In genomic region chr2:200471324-200471848, GRCh38 we compare ENCODE assay signal across 8 cellular contexts. TPM values are rescaled to one million over a fixed set of nuclear protein-coding genes. Genes with fewer than 3 reads are reported as not detected.
DNase-seq lines count a peak whose midpoint lies in the region; FAIRE-seq and TF ChIP-seq lines count a peak whose summit lies in the region.

No MANE protein-coding gene starts in this region.

- H3K27me3 ChIP-seq in H9 (ENCODE audit: insufficient read depth, low read length) (no peaks in the 10 kb centered on the region), WERI-Rb-1 (ENCODE audit: insufficient read depth, low read depth, severe bottlenecking) (no peaks in the 10 kb centered on the region), H1 (replicated peaks in 1 of 4; ENCODE audit: control insufficient read depth in 3 of 4, extremely low read depth in 1 of 4, insufficient read depth in 3 of 4, low read length in 3 of 4) (no peaks in the 10 kb centered on the region), neural progenitor cell (no peaks in the 10 kb centered on the region)

- H3K4me2 ChIP-seq in H9 (ENCODE audit: insufficient read depth, insufficient read length, low read length): no peak overlapping the region
- H3K4me2 ChIP-seq in H1 (ENCODE audit: insufficient read depth in 1 of 2, low read depth in 2 of 2, low read length in 2 of 2): no peak overlapping the region
- no peak overlapping the region for H3K4me2 ChIP-seq in neural progenitor cell

- H4K8ac ChIP-seq in H9 (replicated peaks; ENCODE audit: insufficient read length, low read depth, low read length): no peak overlapping the region
- H4K8ac ChIP-seq in H1 (ENCODE audit: extremely low read depth, insufficient read depth, low read length): no peak overlapping the region

- H3K27ac ChIP-seq in H9 (ENCODE audit: insufficient read length, low read depth, low read length) (no peak overlapping the region), WERI-Rb-1 (no peak overlapping the region), H1 (ENCODE audit: low read depth, low read length) (no peak overlapping the region), neural progenitor cell (no peak overlapping the region)

- peak; percentile 72 to 77 for TF ChIP-seq RAD21 in H1 (IDR thresholded peaks at IDR 0.05 in 1 of 2, conservative IDR thresholded peaks at IDR 0.05 in 1 of 2; ENCODE audit: low read depth in 2 of 2, low read length in 2 of 2)

- H2BK15ac ChIP-seq in H9 (ENCODE audit: low read depth, low read length) (no peak overlapping the region), H1 (ENCODE audit: low read length) (no peak overlapping the region)

- H4K91ac ChIP-seq in H9 (ENCODE audit: insufficient read length, low read depth, low read length): no peak overlapping the region
- no peak overlapping the region for H4K91ac ChIP-seq in H1 (replicated peaks; ENCODE audit: insufficient read length, low read length)

- H3K14ac ChIP-seq in H9 (ENCODE audit: insufficient read depth, low read length) (no peak overlapping the region), H1 (ENCODE audit: insufficient read length) (no peak overlapping the region)

- H3K79me2 ChIP-seq in H9 (ENCODE audit: insufficient read depth, low read length): no peaks in the 10 kb centered on the region
- no peaks in the 10 kb centered on the region for H3K79me2 ChIP-seq in H1 (ENCODE audit: control insufficient read depth in 1 of 2, insufficient read depth in 2 of 2, low read length in 2 of 2)
- H3K79me2 ChIP-seq in neural progenitor cell (ENCODE audit: low read depth): no peaks in the 10 kb centered on the region

- H3T11ph ChIP-seq in H9 (ENCODE audit: low read length): no peak overlapping the region

- no peak overlapping the region for H3K4ac ChIP-seq in H9 (ENCODE audit: low read depth, low read length)
- no peak overlapping the region for H3K4ac ChIP-seq in H1 (replicated peaks; ENCODE audit: insufficient read length, low read depth, low read length)

- no peak for TF ChIP-seq POLR2A in H1 (IDR thresholded peaks at IDR 0.05; ENCODE audit: control extremely low read depth in 1 of 2, low read depth in 2 of 2, low read length in 2 of 2)

- H3K27ac Mint-ChIP-seq in H9 (peak overlapping the region in 2 of 3 experiments; percentile 38 to 60; a peak in 3 of 7 replicates), neural progenitor cell (no peak overlapping the region)

- H3K9me3 ChIP-seq in H9 (ENCODE audit: control insufficient read depth, low read depth, low read length): no peaks in the 10 kb centered on the region
- H3K9me3 ChIP-seq in WERI-Rb-1 (ENCODE audit: severe bottlenecking): no peaks in the 10 kb centered on the region
- no peaks in the 10 kb centered on the region for H3K9me3 ChIP-seq in H1 (ENCODE audit: insufficient read depth in 2 of 2, low read depth in 1 of 2, low read length in 1 of 2)
- H3K9me3 ChIP-seq in neural progenitor cell (ENCODE audit: low read depth): no peaks in the 10 kb centered on the region

- H3K56ac ChIP-seq in H9 (ENCODE audit: insufficient read length, low read depth, low read length) (no peak overlapping the region), H1 (replicated peaks; ENCODE audit: insufficient read length, low read depth, low read length) (no peak overlapping the region)

- POLR2A ChIA-PET in H1 (lab: Charles Lee; ENCODE audit: partially characterized antibody): interaction anchor here (2.3 kb wide), 1 partner anchor 10 kb away, joined by 6 read pairs; no protein-coding TSS in a partner anchor

- H3K36me3 ChIP-seq in WERI-Rb-1 (peaks cover 13% of the 10 kb centered on the region), H1 (ENCODE audit: control insufficient read depth in 2 of 4, insufficient read depth in 4 of 4, low read length in 3 of 4) (peaks cover 32 to 90% (median 67%) of the 10 kb centered on the region in 4 experiments), neural progenitor cell (no peaks in the 10 kb centered on the region)

- H3F3A ChIP-seq in neural progenitor cell (ENCODE audit: low read depth): peaks cover 15% of the 10 kb centered on the region

- H2BK120ac ChIP-seq in H9 (ENCODE audit: low read depth, low read length, poor library complexity, severe bottlenecking): no peak overlapping the region
- H2BK120ac ChIP-seq in H1 (replicated peaks; ENCODE audit: low read depth, low read length): no peak overlapping the region

- no peak overlapping the region for H3K9ac ChIP-seq in H9 (ENCODE audit: extremely low read depth, insufficient read length, low read length)
- H3K9ac ChIP-seq in H1 (replicated peaks in 1 of 4; ENCODE audit: extremely low read depth in 1 of 4, low read depth in 3 of 4, low read length in 3 of 4): no peak overlapping the region
- H3K9ac ChIP-seq in neural progenitor cell: no peak overlapping the region

- H3K79me1 ChIP-seq in H9 (ENCODE audit: insufficient read depth, low read depth, low read length, poor library complexity, severe bottlenecking): no peaks in the 10 kb centered on the region
- no peaks in the 10 kb centered on the region for H3K79me1 ChIP-seq in H1 (ENCODE audit: low read depth, low read length)

- WGBS in H9 (ENCODE audit: extremely low coverage, insufficient read length, low lambda C conversion rate): no CpG with 5 or more reads among the region's 8 CpGs
- WGBS in H1 (ENCODE audit: extremely low coverage in 1 of 2, insufficient coverage in 1 of 2, insufficient read length in 1 of 2, insufficient replicate concordance in 2 of 2, low coverage in 1 of 2, low lambda C conversion rate in 2 of 2, missing lambda C conversion rate in 1 of 2), 2 experiments: 82% methylated on average over 8 of the region's 8 CpGs; no CpG with 5 or more reads in 1 of the 2 experiments

- no peaks in the 10 kb centered on the region for H3K4me1 ChIP-seq in H9 (ENCODE audit: insufficient read depth, low read length)
- peaks cover 0 to 3% (median under 1%) of the 10 kb centered on the region in 4 experiments; a peak in 2 of 7 replicates for H3K4me1 ChIP-seq in H1 (replicated peaks in 1 of 4; ENCODE audit: control insufficient read depth in 3 of 4, insufficient read depth in 4 of 4, low read length in 3 of 4)
- H3K4me1 ChIP-seq in neural progenitor cell: peaks cover 15% of the 10 kb centered on the region

- H3K36me3 Mint-ChIP-seq in H9 (ENCODE audit: insufficient read depth in 1 of 3, low read depth in 3 of 3): peaks cover 32 to 75% (median 39%) of the 10 kb centered on the region in 3 experiments
- peaks cover 29% of the 10 kb centered on the region for H3K36me3 Mint-ChIP-seq in neural progenitor cell

- TF ChIP-seq EP300 in H1 (IDR thresholded peaks at IDR 0.05; ENCODE audit: borderline replicate concordance in 1 of 2, low read depth in 2 of 2, low read length in 2 of 2): no peak

- H4K5ac ChIP-seq in H9 (ENCODE audit: insufficient read length, low read depth, low read length) (no peak overlapping the region), H1 (ENCODE audit: insufficient read length, low read depth, low read length) (no peak overlapping the region)

- H3K4me1 Mint-ChIP-seq in H9 (peaks cover 19 to 20% of the 10 kb centered on the region in 2 experiments), neural progenitor cell (peaks cover 11% of the 10 kb centered on the region)

- CTCF ChIA-PET in H1 (lab: Charles Lee; ENCODE audit: partially characterized antibody): interaction anchor here (0.7 to 5.1 kb wide), 18 partner anchors 8 to 498 kb away, joined by 3 to 35 read pairs (median 4); no protein-coding TSS in a partner anchor

- no peak overlapping the region for H2BK20ac ChIP-seq in H9 (ENCODE audit: low read depth, low read length, poor library complexity, severe bottlenecking)
- H2BK20ac ChIP-seq in H1 (ENCODE audit: low read length): no peak overlapping the region

- H2AK5ac ChIP-seq in H9 (ENCODE audit: insufficient read length, low read length) (no peak overlapping the region), H1 (ENCODE audit: low read depth, low read length) (no peak overlapping the region)

- no peak overlapping the region for H3K23ac ChIP-seq in H9 (ENCODE audit: insufficient read length, low read depth, low read length)
- H3K23ac ChIP-seq in H1 (ENCODE audit: insufficient read length): no peak overlapping the region

- H3K9me3 Mint-ChIP-seq in H9 (no peaks in the 10 kb centered on the region), neural progenitor cell (no peaks in the 10 kb centered on the region)

- no peak overlapping the region for H3K4me3 ChIP-seq in WERI-Rb-1 (ENCODE audit: low read depth, low read length)
- no peak overlapping the region for H3K4me3 ChIP-seq in H1 (ENCODE audit: extremely low read depth in 1 of 4, insufficient read depth in 2 of 4, low read depth in 3 of 4, low read length in 4 of 4)
- no peak overlapping the region for H3K4me3 ChIP-seq in neural progenitor cell

- no peak for FAIRE-seq in H1 (lab: Jason Lieb, UNC)

- no peaks in the 10 kb centered on the region for H3K27me3 Mint-ChIP-seq in H9 (ENCODE audit: low read depth)
- no peaks in the 10 kb centered on the region for H3K27me3 Mint-ChIP-seq in neural progenitor cell (ENCODE audit: insufficient read depth, low read depth)

- H2AFZ ChIP-seq in H9 (ENCODE audit: low read length): no peak overlapping the region
- H2AFZ ChIP-seq in H1 (ENCODE audit: low read length): no peak overlapping the region
- no peak overlapping the region for H2AFZ ChIP-seq in neural progenitor cell (replicated peaks)

- H4K20me1 ChIP-seq in H9 (ENCODE audit: control insufficient read depth, insufficient read depth, insufficient read length) (no peaks in the 10 kb centered on the region), H1 (replicated peaks in 1 of 2; ENCODE audit: control insufficient read depth in 1 of 2, insufficient read depth in 2 of 2, low read length in 2 of 2) (no peaks in the 10 kb centered on the region), neural progenitor cell (ENCODE audit: low read depth) (no peaks in the 10 kb centered on the region)

- H3K4me3 Mint-ChIP-seq in H9 (no peak overlapping the region; a peak in 1 of 5 replicates), neural progenitor cell (no peak overlapping the region)

- H3K18ac ChIP-seq in H9 (ENCODE audit: insufficient read length, low read depth, low read length): no peak overlapping the region
- no peak overlapping the region for H3K18ac ChIP-seq in H1 (ENCODE audit: extremely low read depth, low read length)

- TF ChIP-seq CTCF in H9 (conservative IDR thresholded peaks at IDR 0.05): peak; percentile 72
- TF ChIP-seq CTCF in WERI-Rb-1 (IDR thresholded peaks at IDR 0.05; ENCODE audit: low read depth, low read length): peak; percentile 67
- TF ChIP-seq CTCF in H1 (IDR thresholded peaks at IDR 0.05; ENCODE audit: control extremely low read depth in 1 of 3, insufficient read depth in 1 of 3, low read depth in 1 of 3, low read length in 3 of 3): peak; percentile 28 to 60 (median 59)
- TF ChIP-seq CTCF in neural progenitor cell (IDR thresholded peaks at IDR 0.05): peak; percentile 74

- H2BK12ac ChIP-seq in H9 (ENCODE audit: insufficient read length, low read depth, low read length): no peak overlapping the region
- H2BK12ac ChIP-seq in H1 (ENCODE audit: low read depth, low read length): no peak overlapping the region

- peak; percentile 47 for DNase-seq in stimulated activated CD4-positive, alpha-beta T cell treated with anti-CD3 and anti-CD28 coated beads, Interleukin-15, amount 100 ng/mL, for 24 hours
- no peak for DNase-seq in stimulated activated CD4-positive, alpha-beta T cell treated with anti-CD3 and anti-CD28 coated beads, Interleukin-12 subunit alpha, Interleukin-12 subunit beta, amount 100 ng/mL, for 4 hours
- DNase-seq in H9: peak; percentile 39
- peak; percentile 31 for DNase-seq in LHCN-M2 (ENCODE audit: low read depth)
- DNase-seq in WERI-Rb-1: peak; percentile 44
- DNase-seq in H1 (ENCODE audit: low read depth in 1 of 2, low spot score in 2 of 2): no peak
- peak; percentile 76 for DNase-seq in neural progenitor cell (ENCODE audit: low spot score)
- no peak for DNase-seq in DMS153 (lab: John Stamatoyannopoulos, UW)

- H3K23me2 ChIP-seq in H9 (ENCODE audit: insufficient read length, low read depth, low read length, poor library complexity, severe bottlenecking) (no peaks in the 10 kb centered on the region), H1 (ENCODE audit: low read depth, low read length) (no peaks in the 10 kb centered on the region)

- no peak overlapping the region for H2BK5ac ChIP-seq in H9 (ENCODE audit: insufficient read length, low read length)
- no peak overlapping the region for H2BK5ac ChIP-seq in H1 (ENCODE audit: low read depth, low read length)

RNA-seq across cellular contexts. Expression of gene KCTD18, which starts 38.5 kb away (rescaled TPM):
- total RNA-seq in H9 (2021): 3.4 and 4.9 TPM in 2 replicates
- 19.6 and 22.5 TPM in 2 replicates for total RNA-seq in LHCN-M2 (2014; rRNA removed)
- 6.9 TPM for polyA plus RNA-seq in LHCN-M2 (2012)
- total RNA-seq in H1 (2021; fragmentation: NEBNext Ultra II Directional; extraction: Animal tissue kit (Norgen Biotek cat#: 25700)): 3.1 and 3.3 TPM in 2 replicates
- 1.6 and 2.1 TPM in 2 replicates for polyA plus RNA-seq in H1 (2011; rRNA removed)
- polyA plus RNA-seq in H1 (2011; cell fraction: cytosol; rRNA removed): 2.9 TPM
- polyA plus RNA-seq in H1 (2011; cell fraction: nucleus; rRNA removed): 2.0 TPM
- 1.9 to 3.3 TPM (median 2.3 TPM) in 4 replicates for polyA plus RNA-seq in H1 (2012, experiment 1 of 2)
- 0.37 TPM for polyA plus RNA-seq in H1 (2012, experiment 2 of 2)
- polyA plus RNA-seq in H1 (2013, experiment 1 of 2): 2.1 TPM
- polyA plus RNA-seq in H1 (2013, experiment 2 of 2): 1.7 TPM
- polyA minus RNA-seq in H1 (2011; rRNA and poly(A)+ RNA removed): 1.8 and 2.7 TPM in 2 replicates
- 1.8 TPM for polyA minus RNA-seq in H1 (2011; cell fraction: cytosol; rRNA and poly(A)+ RNA removed)
- 2.6 TPM for polyA minus RNA-seq in H1 (2011; cell fraction: nucleus; rRNA and poly(A)+ RNA removed)
- 9.5 and 15.0 TPM in 2 replicates for total RNA-seq in neural progenitor cell (ENCODE audit: low replicate concordance)

RNA-seq across cellular contexts. Expression of gene SGO2, which starts 54.6 kb away (rescaled TPM):
- total RNA-seq in H9 (2021): 25.6 and 27.0 TPM in 2 replicates
- 43.1 and 48.9 TPM in 2 replicates for total RNA-seq in LHCN-M2 (2014; rRNA removed)
- 5.8 TPM for polyA plus RNA-seq in LHCN-M2 (2012)
- total RNA-seq in H1 (2021; fragmentation: NEBNext Ultra II Directional; extraction: Animal tissue kit (Norgen Biotek cat#: 25700)): 29.0 and 33.2 TPM in 2 replicates
- 1.6 and 2.4 TPM in 2 replicates for polyA plus RNA-seq in H1 (2011; rRNA removed)
- polyA plus RNA-seq in H1 (2011; cell fraction: cytosol; rRNA removed): 7.7 TPM
- 2.7 TPM for polyA plus RNA-seq in H1 (2011; cell fraction: nucleus; rRNA removed)
- 5.3 to 14.1 TPM (median 6.1 TPM) in 4 replicates for polyA plus RNA-seq in H1 (2012, experiment 1 of 2)
- 0.71 TPM for polyA plus RNA-seq in H1 (2012, experiment 2 of 2)
- polyA plus RNA-seq in H1 (2013, experiment 1 of 2): 27.9 TPM
- 26.3 TPM for polyA plus RNA-seq in H1 (2013, experiment 2 of 2)
- 9.7 and 12.4 TPM in 2 replicates for polyA minus RNA-seq in H1 (2011; rRNA and poly(A)+ RNA removed)
- polyA minus RNA-seq in H1 (2011; cell fraction: cytosol; rRNA and poly(A)+ RNA removed): 11.2 TPM
- 39.2 TPM for polyA minus RNA-seq in H1 (2011; cell fraction: nucleus; rRNA and poly(A)+ RNA removed)
- total RNA-seq in neural progenitor cell (ENCODE audit: low replicate concordance): 46.4 and 83.8 TPM in 2 replicates

Comparison
In these comparisons a context has a peak if more than half of its experiments do, and no peak if none do; other contexts are left out.
1. DNase-seq: peak in stimulated activated CD4-positive, alpha-beta T cell treated with anti-CD3 and anti-CD28 coated beads, Interleukin-15, amount 100 ng/mL, for 24 hours (single experiment), H9 (single experiment), LHCN-M2 (single experiment), WERI-Rb-1 (single experiment) and neural progenitor cell (single experiment); none in stimulated activated CD4-positive, alpha-beta T cell treated with anti-CD3 and anti-CD28 coated beads, Interleukin-12 subunit alpha, Interleukin-12 subunit beta, amount 100 ng/mL, for 4 hours (single experiment), H1 (0 of 2) and DMS153 (single experiment).
2. Peak in every context shown above with its lines, with median percentiles within 50 percentile points of each other: CTCF ChIP-seq.